ENCODE assay signal across 36 cellular contexts in the genomic region with DNA sequence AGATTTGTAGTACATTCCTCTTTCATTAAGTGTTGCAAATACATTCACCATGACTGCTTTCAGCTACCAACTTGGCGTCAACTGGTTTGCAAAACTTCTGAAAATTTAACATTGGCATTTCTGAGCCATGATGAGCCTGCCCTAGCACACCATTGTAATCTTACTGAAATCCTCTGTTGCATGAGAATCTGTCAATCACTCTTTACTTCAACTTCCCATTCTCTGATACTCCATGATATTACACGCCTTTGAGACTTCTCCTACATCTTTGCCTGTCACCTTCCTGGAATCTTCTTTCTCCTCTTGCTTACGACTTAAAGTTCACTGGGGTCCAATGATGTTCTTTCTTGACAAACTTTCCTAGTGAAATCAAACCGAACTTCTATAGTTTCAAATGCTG. TPM values are rescaled to one million over a fixed set of nuclear protein-coding genes. Genes with fewer than 3 reads are reported as not detected.
"Had no signal": no experiment of that assay in that cellular context is flagged by ENCODE, and none has a peak within 500 bp of the region (broad histone marks: within the 10 kb centered on the region; RNA-seq: fewer than 3 reads in every experiment).

No MANE protein-coding gene starts in this region.

- H3K36me3 ChIP-seq: neutrophil, pancreas, prostate gland, right atrium auricular region, right lobe of liver, sigmoid colon, spleen, suprapubic skin, tibial artery, transverse colon, upper lobe of right lung, uterus had no signal

- H3K4me3 ChIP-seq: pancreas, prostate gland, right atrium auricular region, right lobe of liver, sigmoid colon, skin epidermis, smooth muscle cell, spleen, suprapubic skin, testis, tibial artery, transverse colon, upper lobe of right lung, uterus had no signal

- H3K9me3 ChIP-seq: neutrophil, pancreas, prostate gland, right lobe of liver, suprapubic skin, testis, transverse colon, upper lobe of right lung, uterus had no signal

- H3K27ac ChIP-seq: neutrophil, pancreas, prostate gland, right atrium auricular region, right lobe of liver, sigmoid colon, skin epidermis, spleen, suprapubic skin, testis, tibial artery, transverse colon, upper lobe of right lung, uterus had no signal

- DNase-seq: naive thymus-derived CD8-positive, alpha-beta T cell; nephron progenitor cell; nucleus accumbens; pancreas; retina; right lobe of liver; sigmoid colon; spleen; stimulated activated CD4-positive, alpha-beta T cell treated with anti-CD3 and anti-CD28 coated beads, Interleukin-12 subunit alpha, Interleukin-12 subunit beta, amount 100 ng/mL, for 4 hours; stimulated activated CD4-positive, alpha-beta T cell treated with anti-CD3 and anti-CD28 coated beads, Interleukin-1b, Interleukin-23, amount 100 ng/mL, for 48 hours; stimulated activated CD4-positive, alpha-beta T cell treated with anti-CD3 and anti-CD28 coated beads, Interleukin-4, amount 100 ng/mL, for 1 hour; stimulated activated CD4-positive, alpha-beta T cell treated with anti-CD3 and anti-CD28 coated beads, Interleukin-4, amount 100 ng/mL, for 4 hours; stimulated activated CD8-positive, alpha-beta memory T cell treated with anti-CD3 and anti-CD28 coated beads, Interleukin-4, amount 100 ng/mL, for 48 hours; stimulated activated naive CD4-positive, alpha-beta T cell; stimulated activated naive CD8-positive, alpha-beta T cell treated with anti-CD3 and anti-CD28 coated beads, Interleukin-15, amount 100 ng/mL, for 72 hours; stimulated activated naive CD8-positive, alpha-beta T cell treated with anti-CD3 and anti-CD28 coated beads, Interleukin-15, Interleukin-2, amounts not matched to agents 100 U/mL and 50 U/mL, for 24 hours; substantia nigra; testis; tibial artery; transverse colon; upper lobe of right lung; uterus had no signal

- ATAC-seq: naive thymus-derived CD8-positive, alpha-beta T cell; natural killer cell treated with Interleukin-12 subunit alpha and Interleukin-12 subunit beta and Interleukin-15 and Interleukin-18, amount 100 ng/mL, for 72 hours; pancreas; right lobe of liver; stimulated activated memory B cell treated with anti-CD40 and anti-IgM and Interleukin-4, amounts not matched to agents 10 μg/mL and 1 μg/mL and 100 μg/mL, for 72 hours; stimulated activated naive CD8-positive, alpha-beta T cell treated with anti-CD3 and anti-CD28 coated beads, Interleukin-15, amount 100 ng/mL, for 72 hours; stimulated activated naive CD8-positive, alpha-beta T cell treated with anti-CD3 and anti-CD28 coated beads, Interleukin-15, Interleukin-2, amounts not matched to agents 100 U/mL and 50 U/mL, for 24 hours; upper lobe of right lung had no signal

- H3K4me1 ChIP-seq: pancreas, prostate gland, right atrium auricular region, right lobe of liver, spleen, suprapubic skin, testis, tibial artery, transverse colon, upper lobe of right lung, uterus had no signal

- H3K4me2 ChIP-seq: smooth muscle cell had no signal

- H3K27me3 ChIP-seq: neutrophil, right atrium auricular region, right lobe of liver, sigmoid colon, testis, transverse colon, uterus had no signal

- FAIRE-seq: pancreas had no signal

RNA-seq across cellular contexts. Expression of gene EBLN1, which starts 32.2 kb away (rescaled TPM):
- total RNA-seq: naive thymus-derived CD8-positive, alpha-beta T cell; natural killer cell treated with Interleukin-12 subunit alpha and Interleukin-12 subunit beta and Interleukin-15 and Interleukin-18, amount 100 ng/mL, for 72 hours; neural crest cell; omental fat pad; osteocyte; pancreas; posterior vena cava; pulmonary artery endothelial cell; right atrium auricular region; right lobe of liver; sigmoid colon; smooth muscle cell; spleen; suprapubic skin; transverse colon; upper lobe of right lung; urinary bladder had no signal
- polyA plus RNA-seq: naive thymus-derived CD8-positive, alpha-beta T cell; pancreas; sigmoid colon; smooth muscle cell; spleen; urinary bladder had no signal
